Comparison of ENCODE assay signal across 1 cellular context in the genomic region with DNA sequence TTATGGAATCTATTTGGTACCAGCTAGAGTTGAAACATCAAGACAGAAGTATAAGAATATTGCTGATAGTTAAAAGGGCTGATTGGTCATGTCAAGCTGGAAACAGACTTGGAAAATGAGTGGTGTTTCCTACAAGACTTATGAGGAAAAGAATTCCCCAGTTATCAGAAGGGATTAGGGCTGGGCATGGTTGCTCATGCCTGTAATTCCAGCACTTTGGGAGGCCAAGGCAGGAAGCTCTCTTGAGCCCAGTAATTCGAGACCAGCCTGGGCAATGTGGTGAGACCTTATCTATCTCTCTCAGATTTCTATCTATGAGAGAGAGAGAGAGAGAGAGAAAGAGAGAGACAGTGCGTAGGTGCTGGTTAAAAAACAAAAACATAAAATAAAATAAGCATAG.
TF ChIP-seq lines count a peak whose summit lies in the region.

No MANE protein-coding gene starts in this region.

TF ChIP-seq in SK-N-SH, 30 proteins besides CTCF, POLR2A, EP300 and RAD21 (continued from another document):
- TF ChIP-seq, protein P1, sequence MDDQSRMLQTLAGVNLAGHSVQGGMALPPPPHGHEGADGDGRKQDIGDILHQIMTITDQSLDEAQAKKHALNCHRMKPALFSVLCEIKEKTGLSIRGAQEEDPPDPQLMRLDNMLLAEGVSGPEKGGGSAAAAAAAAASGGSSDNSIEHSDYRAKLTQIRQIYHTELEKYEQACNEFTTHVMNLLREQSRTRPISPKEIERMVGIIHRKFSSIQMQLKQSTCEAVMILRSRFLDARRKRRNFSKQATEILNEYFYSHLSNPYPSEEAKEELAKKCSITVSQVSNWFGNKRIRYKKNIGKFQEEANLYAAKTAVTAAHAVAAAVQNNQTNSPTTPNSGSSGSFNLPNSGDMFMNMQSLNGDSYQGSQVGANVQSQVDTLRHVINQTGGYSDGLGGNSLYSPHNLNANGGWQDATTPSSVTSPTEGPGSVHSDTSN (IDR thresholded peaks at IDR 0.05): no peak
